ENCODE assay signal across 20 cellular contexts in the genomic region with DNA sequence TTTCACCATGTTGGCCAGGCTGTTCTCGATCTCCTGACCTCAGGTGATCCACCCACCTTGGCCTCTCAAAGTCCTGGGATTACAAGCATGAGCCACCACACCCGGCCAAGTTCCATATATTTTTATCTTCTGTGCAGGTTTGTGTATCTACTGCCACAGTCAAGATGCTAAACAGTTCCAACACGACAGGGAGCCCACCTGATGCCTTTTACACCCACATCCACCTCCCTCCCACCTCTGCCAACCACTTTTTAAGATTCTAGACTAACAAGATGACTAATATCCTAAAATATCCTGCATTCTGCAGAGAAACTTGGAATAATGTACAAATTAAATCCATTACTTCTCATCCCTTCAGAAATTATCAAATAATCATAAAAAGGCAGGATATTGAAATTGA.
"Had no signal": no experiment of that assay in that cellular context is flagged by ENCODE, and none has a peak within 500 bp of the region (broad histone marks: within the 10 kb centered on the region; RNA-seq: fewer than 3 reads in every experiment).

No MANE protein-coding gene starts in this region.

- ATAC-seq: natural killer cell treated with Interleukin-12 subunit alpha and Interleukin-12 subunit beta and Interleukin-15 and Interleukin-18, amount 100 ng/mL, for 72 hours; pancreas; right lobe of liver had no signal

- H3K9me3 Mint-ChIP-seq: activated T-helper 1 cell treated with anti-CD3 and anti-CD28 coated beads, Interleukin-12 subunit alpha, Interleukin-12 subunit beta, Interleukin-2, Interleukin-4 antibody, amounts not matched to agents 30 ng/mL and 10 ng/mL and 1 ng/mL, durations not matched to agents 14 hours and 24 hours and 36 hours; dendritic cell treated with granulocyte-macrophage colony-stimulating factor and Interleukin-4, amounts not matched to agents 40 ng/mL and 50 ng/mL, for 4 days; natural killer cell treated with Interleukin-12 subunit alpha and Interleukin-12 subunit beta and Interleukin-15 and Interleukin-18, amount 100 ng/mL, for 72 hours; stimulated activated naive CD8-positive, alpha-beta T cell treated with anti-CD3 and anti-CD28 coated beads, Interleukin-15, amount 100 ng/mL, for 72 hours had no signal

- H3K27ac ChIP-seq: ascending aorta, esophagus muscularis mucosa, neutrophil, pancreas, right lobe of liver, suprapubic skin, vagina had no signal

- H3K27me3 ChIP-seq: ascending aorta, esophagus muscularis mucosa, neutrophil, pancreas, right lobe of liver, suprapubic skin, vagina had no signal

- H3K36me3 ChIP-seq: ascending aorta, esophagus muscularis mucosa, neutrophil, pancreas, right lobe of liver, suprapubic skin, vagina had no signal

- H3K9me3 ChIP-seq: ascending aorta, esophagus muscularis mucosa, neutrophil, pancreas, right lobe of liver, suprapubic skin, vagina had no signal

- H3K4me1 ChIP-seq: ascending aorta, esophagus muscularis mucosa, pancreas, right lobe of liver, suprapubic skin, vagina had no signal

- H3K4me3 ChIP-seq: ascending aorta, esophagus muscularis mucosa, pancreas, right lobe of liver, suprapubic skin, vagina had no signal

- DNase-seq: activated T-cell treated with anti-CD3 and anti-CD28 coated beads for 4 hours; effector CD8-positive, alpha-beta T cell; pancreas; right lobe of liver; small intestine; stimulated activated CD4-positive, alpha-beta T cell treated with anti-CD3 and anti-CD28 coated beads, Interleukin-15, amount 100 ng/mL, for 24 hours; stimulated activated CD4-positive, alpha-beta T cell treated with anti-CD3 and anti-CD28 coated beads, Interleukin-2, amount 100 ng/mL, for 48 hours; stimulated activated naive CD8-positive, alpha-beta T cell treated with anti-CD3 and anti-CD28 coated beads, Interleukin-15, amount 100 ng/mL, for 72 hours; T-helper 1 cell; T1000; trophoblast cell had no signal

- H3K27me3 Mint-ChIP-seq: dendritic cell treated with granulocyte-macrophage colony-stimulating factor and Interleukin-4, amounts not matched to agents 40 ng/mL and 50 ng/mL, for 4 days; natural killer cell treated with Interleukin-12 subunit alpha and Interleukin-12 subunit beta and Interleukin-15 and Interleukin-18, amount 100 ng/mL, for 72 hours; stimulated activated naive CD8-positive, alpha-beta T cell treated with anti-CD3 and anti-CD28 coated beads, Interleukin-15, amount 100 ng/mL, for 72 hours had no signal

- FAIRE-seq: endothelial cell of umbilical vein, pancreas had no signal

- H3K27ac Mint-ChIP-seq: activated T-helper 1 cell treated with anti-CD3 and anti-CD28 coated beads, Interleukin-12 subunit alpha, Interleukin-12 subunit beta, Interleukin-2, Interleukin-4 antibody, amounts not matched to agents 30 ng/mL and 10 ng/mL and 1 ng/mL, durations not matched to agents 14 hours and 24 hours and 36 hours; dendritic cell treated with granulocyte-macrophage colony-stimulating factor and Interleukin-4, amounts not matched to agents 40 ng/mL and 50 ng/mL, for 4 days; natural killer cell treated with Interleukin-12 subunit alpha and Interleukin-12 subunit beta and Interleukin-15 and Interleukin-18, amount 100 ng/mL, for 72 hours had no signal

- H3K4me3 Mint-ChIP-seq: activated T-helper 1 cell treated with anti-CD3 and anti-CD28 coated beads, Interleukin-12 subunit alpha, Interleukin-12 subunit beta, Interleukin-2, Interleukin-4 antibody, amounts not matched to agents 30 ng/mL and 10 ng/mL and 1 ng/mL, durations not matched to agents 14 hours and 24 hours and 36 hours; dendritic cell treated with granulocyte-macrophage colony-stimulating factor and Interleukin-4, amounts not matched to agents 40 ng/mL and 50 ng/mL, for 4 days; natural killer cell treated with Interleukin-12 subunit alpha and Interleukin-12 subunit beta and Interleukin-15 and Interleukin-18, amount 100 ng/mL, for 72 hours; stimulated activated naive CD8-positive, alpha-beta T cell treated with anti-CD3 and anti-CD28 coated beads, Interleukin-15, amount 100 ng/mL, for 72 hours had no signal

- H3K36me3 Mint-ChIP-seq: natural killer cell treated with Interleukin-12 subunit alpha and Interleukin-12 subunit beta and Interleukin-15 and Interleukin-18, amount 100 ng/mL, for 72 hours had no signal
